In genomic region chr1:230124187-230125128, GRCh38 we compare ENCODE assay signal across 10 cellular contexts. TPM values are rescaled to one million over a fixed set of nuclear protein-coding genes. Genes with fewer than 3 reads are reported as not detected.
DNase-seq lines count a peak whose midpoint lies in the region; TF ChIP-seq lines count a peak whose summit lies in the region.
"Had no signal": no experiment of that assay in that cellular context is flagged by ENCODE, and none has a peak within 500 bp of the region (broad histone marks: within the 10 kb centered on the region; RNA-seq: fewer than 3 reads in every experiment).

No MANE protein-coding gene starts in this region.

- peak overlapping the region; percentile 15 for H3K27ac Mint-ChIP-seq in osteocyte (ENCODE audit: unreplicated experiment)

- H3K4me3 Mint-ChIP-seq in osteocyte (ENCODE audit: unreplicated experiment) = no peak overlapping the region

- no peaks in the 10 kb centered on the region for H3K9me3 Mint-ChIP-seq in osteocyte (ENCODE audit: unreplicated experiment)

- no peak overlapping the region for H3K4me3 ChIP-seq in NB4 (ENCODE audit: low read depth, low read length)
- H3K4me3 ChIP-seq: pancreas had no signal

- H3K36me3 Mint-ChIP-seq in osteocyte (ENCODE audit: unreplicated experiment) = peaks cover 7% of the 10 kb centered on the region

- H3K4me1 Mint-ChIP-seq in osteocyte (ENCODE audit: unreplicated experiment) = peaks cover 80% of the 10 kb centered on the region

- TF ChIP-seq CTCF in NB4 (IDR thresholded peaks at IDR 0.05; ENCODE audit: low read depth, low read length) (no peak), osteocyte (IDR thresholded peaks at IDR 0.05) (no peak)

- peak; percentile 36 for DNase-seq in NCI-H187 treated with DMSO at 0.1 percent for 48 hours (lab: John Stamatoyannopoulos, UW)
- DNase-seq in NCI-H187 (lab: John Stamatoyannopoulos, UW) = no peak
- DNase-seq in NB4 (ENCODE audit: low read depth) = peak; percentile 25
- peak; percentile 32 for DNase-seq in amniotic epithelial cell (ENCODE audit: low read depth)
- no peak for DNase-seq in osteocyte (ENCODE audit: extremely low spot score, unreplicated experiment)
- no peak for DNase-seq in central memory CD4-positive, alpha-beta T cell
- DNase-seq in inferior parietal cortex (ENCODE audit: extremely low spot score) = no peak
- DNase-seq in NCI-H1436 treated with DMSO at 0.1 percent for 48 hours (lab: John Stamatoyannopoulos, UW) = no peak
- DNase-seq: NCI-H1105 treated with DMSO at 0.1 percent for 48 hours, pancreas had no signal

- no peak for TF ChIP-seq POLR2A in NB4 (IDR thresholded peaks at IDR 0.05; ENCODE audit: extremely low read depth, insufficient read length)

- H3K27me3 Mint-ChIP-seq in osteocyte (ENCODE audit: unreplicated experiment) = no peaks in the 10 kb centered on the region

RNA-seq across cellular contexts. Expression of gene GALNT2, which starts 57.4 kb away (rescaled TPM):
- 149 TPM in 2 replicates for total RNA-seq in osteocyte

Comparison
In these comparisons a context has a peak if more than half of its experiments do, and no peak if none do; other contexts are left out.
1. DNase-seq: peak in NCI-H187 treated with DMSO at 0.1 percent for 48 hours (single experiment), NB4 (single experiment) and amniotic epithelial cell (single experiment); none in NCI-H187 (0 of 2), osteocyte (single experiment), central memory CD4-positive, alpha-beta T cell (single experiment), inferior parietal cortex (single experiment) and NCI-H1436 treated with DMSO at 0.1 percent for 48 hours (single experiment).